11 cellular contexts compared by ENCODE assay signal in the genomic region with DNA sequence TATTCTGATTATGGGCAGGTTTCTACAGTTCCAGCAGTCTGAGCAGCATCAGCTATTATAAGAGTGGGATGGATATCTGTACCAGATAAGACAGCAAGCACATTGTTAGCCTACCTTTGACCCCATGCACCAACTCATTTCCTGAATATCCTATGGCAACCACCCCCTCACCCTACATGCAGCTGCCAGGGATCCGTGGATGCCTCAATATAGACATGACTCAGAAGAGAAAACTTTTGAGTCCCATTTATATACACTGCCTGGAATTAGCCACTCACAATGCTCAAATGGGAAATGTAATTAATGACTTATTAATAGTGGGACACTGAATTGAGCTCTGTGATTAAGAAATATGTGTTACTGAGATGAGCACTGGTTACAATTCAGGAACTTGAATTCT.
A peak's percentile ranks its signal among the peaks of the same experiment; 100 is the strongest.
DNase-seq lines count a peak whose midpoint lies in the region; ATAC-seq lines count a peak whose summit lies in the region.
"Had no signal": no experiment of that assay in that cellular context is flagged by ENCODE, and none has a peak within 500 bp of the region (broad histone marks: within the 10 kb centered on the region; RNA-seq: fewer than 3 reads in every experiment).

No MANE protein-coding gene starts in this region.

- ATAC-seq in GM21367 (IDR thresholded peaks at IDR 0.05; ENCODE audit: unreplicated experiment) (no peak), GM21528 (IDR thresholded peaks at IDR 0.05; ENCODE audit: low FRiP score, unreplicated experiment) (no peak), GM21423 (IDR thresholded peaks at IDR 0.05; ENCODE audit: unreplicated experiment) (no peak)

- DNase-seq in COLO829 (ENCODE audit: low spot score) = peak; percentile 52
- peak; percentile 64 for DNase-seq in KBM-7
- peak; percentile 13 for DNase-seq in brain pericyte (ENCODE audit: low read depth, low spot score)
- DNase-seq in lung microvascular endothelial cell (ENCODE audit: low read depth in 2 of 2) = peak; percentile 88 to 93
- DNase-seq in GM19238 (ENCODE audit: insufficient read length, low spot score) = no peak
- DNase-seq: GF-D8, NCI-H1694 treated with DMSO at 0.1 percent for 48 hours, T-helper 2 cell had no signal

- in situ Hi-C loops in KBM-7 (cut with MboI; ENCODE audit: low pct_unique_long_range_greater_than_20kb, low sequenced_read_pairs) = no loop called here
